8 cellular contexts compared by ENCODE assay signal in the genomic region with DNA sequence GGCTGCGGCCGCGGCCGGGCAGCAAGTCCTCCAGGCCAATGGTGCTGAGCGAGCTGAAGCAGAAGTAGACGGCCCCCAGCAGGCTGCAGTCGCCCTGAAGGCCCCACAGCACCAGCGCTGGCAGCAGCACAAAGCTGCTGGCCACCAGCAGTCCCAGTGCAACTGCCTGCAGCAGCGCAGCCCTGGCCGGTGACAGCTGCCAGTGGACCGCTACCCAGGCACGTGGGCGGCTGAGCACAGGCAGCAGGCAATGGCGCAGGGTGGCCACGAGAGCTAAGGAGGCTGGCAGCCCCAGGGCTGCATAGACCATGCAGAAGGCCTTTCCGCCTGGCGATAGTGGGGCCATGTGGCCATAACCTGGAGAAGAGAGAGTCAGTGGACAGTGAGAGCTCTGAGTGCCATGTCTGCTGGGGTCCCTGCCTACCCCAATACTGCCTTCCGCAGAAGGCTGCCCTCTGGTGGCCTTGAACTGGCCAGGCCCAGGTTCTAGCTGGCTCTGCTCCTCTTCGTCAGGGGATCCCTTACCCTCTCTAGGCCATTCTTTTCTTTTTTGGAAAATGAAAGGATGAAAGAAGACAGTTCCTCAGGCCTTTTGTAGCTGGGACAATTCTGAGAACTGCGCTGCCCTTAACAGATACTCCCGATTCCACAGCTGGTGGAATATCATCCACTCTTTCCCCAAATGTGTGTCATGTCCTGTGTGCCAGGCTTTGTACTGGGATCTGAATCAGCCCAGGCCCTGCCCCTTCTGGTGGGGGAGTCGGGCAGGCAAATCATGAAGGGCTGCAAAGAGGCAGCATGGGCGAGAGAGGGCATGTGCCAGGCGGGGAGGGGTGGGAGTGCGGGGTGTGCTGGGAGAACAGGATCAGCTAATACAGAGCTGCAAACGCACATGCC. TPM values are rescaled to one million over a fixed set of nuclear protein-coding genes. Genes with fewer than 3 reads are reported as not detected.
DNase-seq lines count a peak whose midpoint lies in the region; ATAC-seq, FAIRE-seq and TF ChIP-seq lines count a peak whose summit lies in the region.

No MANE protein-coding gene starts in this region.

- H3K9me3 ChIP-seq in CD4-positive, alpha-beta memory T cell (ENCODE audit: control insufficient read depth in 1 of 2, low read length in 2 of 2) = no peaks in the 10 kb centered on the region
- H3K9me3 ChIP-seq in gastroesophageal sphincter (no peaks in the 10 kb centered on the region), prostate gland (no peaks in the 10 kb centered on the region)

- no peak overlapping the region for H3K27ac ChIP-seq in CD4-positive, alpha-beta memory T cell (ENCODE audit: low read depth, low read length)
- H3K27ac ChIP-seq in gastroesophageal sphincter = peak overlapping the region in 3 of 4 donors; percentile 48 to 86 (median 72)
- H3K27ac ChIP-seq in prostate gland = no peak overlapping the region

- FAIRE-seq in H54 (lab: Jason Lieb, UNC) = no peak

- H3K36me3 ChIP-seq in CD4-positive, alpha-beta memory T cell (ENCODE audit: insufficient read depth, low read length) = peaks cover 25% of the 10 kb centered on the region
- peaks cover 0 to 65% of the 10 kb centered on the region in 2 donors for H3K36me3 ChIP-seq in gastroesophageal sphincter
- H3K36me3 ChIP-seq in prostate gland = peaks cover 2 to 16% of the 10 kb centered on the region in 2 donors

- no peaks in the 10 kb centered on the region for H3K27me3 ChIP-seq in CD4-positive, alpha-beta memory T cell (ENCODE audit: insufficient read depth, low read length)
- no peaks in the 10 kb centered on the region for H3K27me3 ChIP-seq in gastroesophageal sphincter
- no peaks in the 10 kb centered on the region for H3K27me3 ChIP-seq in prostate gland (replicated peaks; ENCODE audit: insufficient read depth)

- DNase-seq in CD4-positive, alpha-beta memory T cell = peak in 4 of 5 donors; percentile 26 to 34 (median 28)
- DNase-seq in HuH-7.5 (ENCODE audit: low spot score) (peak; percentile 90), prostate gland (ENCODE audit: low spot score) (no peak), amniotic stem cell (lab: John Stamatoyannopoulos, UW) (no peak), H54 (ENCODE audit: insufficient read length, low spot score) (no peak)
- DNase-seq in activated T-cell treated with anti-CD3 and anti-CD28 coated beads, Interleukin-2, amount 50 U/mL, for 4 hours = peak; percentile 46

- CTCF ChIA-PET in CD4-positive, alpha-beta memory T cell (lab: Charles Lee; ENCODE audit: partially characterized antibody) = interaction anchor here (0.6 to 5.1 kb wide), 30 partner anchors 9 to 678 kb away, joined by 3 to 57 read pairs (median 4); a partner anchor contains a TSS

- TF ChIP-seq POLR2A in gastroesophageal sphincter (IDR thresholded peaks at IDR 0.05) = no peak
- no peak for TF ChIP-seq POLR2A in prostate gland (IDR thresholded peaks at IDR 0.05)
- no peak for TF ChIP-seq POLR2A in H54 (IDR thresholded peaks at IDR 0.05; ENCODE audit: low read depth, low read length)

- TF ChIP-seq EP300 in gastroesophageal sphincter (IDR thresholded peaks at IDR 0.05) = no peak

- H3K36me3 Mint-ChIP-seq in CD4-positive, alpha-beta memory T cell = peaks cover 7 to 24% of the 10 kb centered on the region in 2 donors
- peaks cover 7% of the 10 kb centered on the region for H3K36me3 Mint-ChIP-seq in activated T-cell treated with anti-CD3 and anti-CD28 coated beads, Interleukin-2, amount 50 U/mL, for 4 hours (ENCODE audit: insufficient read depth)

- peaks cover 7 to 35% (median 11%) of the 10 kb centered on the region in 4 donors for H3K4me1 Mint-ChIP-seq in CD4-positive, alpha-beta memory T cell
- H3K4me1 Mint-ChIP-seq in activated T-cell treated with anti-CD3 and anti-CD28 coated beads, Interleukin-2, amount 50 U/mL, for 4 hours (ENCODE audit: low read depth) = peaks cover 14% of the 10 kb centered on the region

- TF ChIP-seq CTCF in gastroesophageal sphincter (IDR thresholded peaks at IDR 0.05) = peak in 3 of 4 experiments; percentile 77 to 81 (median 77)
- peak; percentile 10 to 66 (median 62) for TF ChIP-seq CTCF in prostate gland (IDR thresholded peaks at IDR 0.05)

- no peaks in the 10 kb centered on the region for H3K27me3 Mint-ChIP-seq in CD4-positive, alpha-beta memory T cell
- H3K27me3 Mint-ChIP-seq in activated T-cell treated with anti-CD3 and anti-CD28 coated beads, Interleukin-2, amount 50 U/mL, for 4 hours (ENCODE audit: low read depth) = no peaks in the 10 kb centered on the region

- H3K27ac Mint-ChIP-seq in CD4-positive, alpha-beta memory T cell = peak overlapping the region in 2 of 7 donors; percentile 10 to 42

- POLR2A ChIA-PET in CD4-positive, alpha-beta memory T cell (lab: Charles Lee; ENCODE audit: partially characterized antibody) = interaction anchor here (0.7 to 6.0 kb wide), 18 partner anchors 9 to 334 kb away, joined by 3 to 79 read pairs (median 4); a partner anchor contains a TSS

- peak; percentile 46 to 54 for ATAC-seq in activated T-cell treated with anti-CD3 and anti-CD28 coated beads, Interleukin-2, amount 50 U/mL, for 4 hours
- ATAC-seq in gastroesophageal sphincter = peak; percentile 52
- no peak for ATAC-seq in HG02938 (IDR thresholded peaks at IDR 0.05; ENCODE audit: unreplicated experiment)

- WGBS in gastroesophageal sphincter (ENCODE audit: low coverage in 1 of 2), 2 donors = 33 to 53% methylated on average over 1 to 5 of the region's 26 CpGs
- 61% methylated on average over 24 of the region's 26 CpGs for WGBS in prostate gland

- intact Hi-C loops in CD4-positive, alpha-beta memory T cell (cut with micrococcal nuclease) = loop anchor here (1.0 kb wide), 1 partner anchor 53 kb away; no protein-coding TSS in a partner anchor
- intact Hi-C loops in prostate gland (cut with DNase I) = no loop called here

- H3K4me1 ChIP-seq in CD4-positive, alpha-beta memory T cell (ENCODE audit: insufficient read depth, low read length) = peaks cover 29% of the 10 kb centered on the region
- peaks cover 0 to 72% (median 14%) of the 10 kb centered on the region in 3 donors for H3K4me1 ChIP-seq in gastroesophageal sphincter
- no peaks in the 10 kb centered on the region for H3K4me1 ChIP-seq in prostate gland (replicated peaks)

- H3K4me3 ChIP-seq in CD4-positive, alpha-beta memory T cell (ENCODE audit: low read length in 2 of 2) = no peak overlapping the region
- no peak overlapping the region for H3K4me3 ChIP-seq in gastroesophageal sphincter
- H3K4me3 ChIP-seq in prostate gland = no peak overlapping the region

- H3K4me3 Mint-ChIP-seq in CD4-positive, alpha-beta memory T cell = no peak overlapping the region
- H3K4me3 Mint-ChIP-seq in activated T-cell treated with anti-CD3 and anti-CD28 coated beads, Interleukin-2, amount 50 U/mL, for 4 hours = no peak overlapping the region

- no peaks in the 10 kb centered on the region for H3K9me3 Mint-ChIP-seq in CD4-positive, alpha-beta memory T cell
- no peaks in the 10 kb centered on the region for H3K9me3 Mint-ChIP-seq in activated T-cell treated with anti-CD3 and anti-CD28 coated beads, Interleukin-2, amount 50 U/mL, for 4 hours

RNA-seq across cellular contexts. Expression of a gene that starts 1.8 kb away (rescaled TPM):
- total RNA-seq in CD4-positive, alpha-beta memory T cell = 1 to 10 TPM; 1.6 to 2.7 TPM
- polyA plus RNA-seq in CD4-positive, alpha-beta memory T cell = 1 to 10 TPM in 1 of 2 donors, not detected in 1; 1.2 TPM
- 1 to 10 TPM; 1.4 to 2.1 (median 1.4) TPM for total RNA-seq in activated T-cell treated with anti-CD3 and anti-CD28 coated beads, Interleukin-2, amount 50 U/mL, for 4 hours
- 1 to 10 TPM in 1 of 4 donors, under 1 TPM in 2, not detected in 1; 0.40 to 1.5 (median 0.93) TPM for total RNA-seq in gastroesophageal sphincter
- under 1 TPM in 1 of 2 donors, not detected in 1; 0.74 TPM for total RNA-seq in prostate gland

RNA-seq across cellular contexts. Expression of a gene that starts 17.9 kb away (rescaled TPM):
- 100 to 1,000 TPM; 151 to 154 TPM for total RNA-seq in CD4-positive, alpha-beta memory T cell
- 10 to 100 TPM in 1 of 2 donors, 1 to 10 TPM in 1; 8.9 to 25.2 TPM for polyA plus RNA-seq in CD4-positive, alpha-beta memory T cell
- total RNA-seq in activated T-cell treated with anti-CD3 and anti-CD28 coated beads, Interleukin-2, amount 50 U/mL, for 4 hours = 10 to 100 TPM; 59.8 to 84.9 (median 80.1) TPM
- total RNA-seq in gastroesophageal sphincter (100 to 1,000 TPM; 172 to 329 (median 202) TPM), prostate gland (10 to 100 TPM; 68.2 to 98.7 TPM)

RNA-seq across cellular contexts. Expression of a gene that starts 20.3 kb away (rescaled TPM):
- total RNA-seq in CD4-positive, alpha-beta memory T cell = 10 to 100 TPM; 92.0 to 93.6 TPM
- polyA plus RNA-seq in CD4-positive, alpha-beta memory T cell = 10 to 100 TPM in 1 of 2 donors, 1 to 10 TPM in 1; 6.3 to 24.1 TPM
- total RNA-seq in activated T-cell treated with anti-CD3 and anti-CD28 coated beads, Interleukin-2, amount 50 U/mL, for 4 hours = 10 to 100 TPM; 71.8 to 87.1 (median 74.3) TPM
- 10 to 100 TPM; 20.5 to 35.3 (median 28.0) TPM for total RNA-seq in gastroesophageal sphincter
- total RNA-seq in prostate gland = 10 to 100 TPM; 42.7 to 67.9 TPM

RNA-seq across cellular contexts. Expression of a gene that starts 21.4 kb away (rescaled TPM):
- 10 to 100 TPM; 68.9 to 71.4 TPM for total RNA-seq in CD4-positive, alpha-beta memory T cell
- polyA plus RNA-seq in CD4-positive, alpha-beta memory T cell = 100 to 1,000 TPM; 130 to 164 TPM
- total RNA-seq in activated T-cell treated with anti-CD3 and anti-CD28 coated beads, Interleukin-2, amount 50 U/mL, for 4 hours = 10 to 100 TPM; 27.4 to 32.0 (median 28.6) TPM
- total RNA-seq in gastroesophageal sphincter (10 to 100 TPM; 36.6 to 68.3 (median 55.0) TPM), prostate gland (10 to 100 TPM; 68.6 to 92.6 TPM)

RNA-seq across cellular contexts. Expression of a gene that starts 21.8 kb away (rescaled TPM):
- 10 to 100 TPM; 63.3 to 66.3 TPM for total RNA-seq in CD4-positive, alpha-beta memory T cell
- polyA plus RNA-seq in CD4-positive, alpha-beta memory T cell = 1 to 10 TPM in 1 of 2 donors, under 1 TPM in 1; 0.41 to 6.3 TPM
- total RNA-seq in activated T-cell treated with anti-CD3 and anti-CD28 coated beads, Interleukin-2, amount 50 U/mL, for 4 hours = 10 to 100 TPM; 55.8 to 59.7 (median 59.5) TPM
- total RNA-seq in gastroesophageal sphincter (10 to 100 TPM; 15.9 to 40.1 (median 19.3) TPM), prostate gland (10 to 100 TPM; 32.0 to 67.9 TPM)

Comparison
In these comparisons a context has a peak if more than half of its experiments do, and no peak if none do; other contexts are left out.
1. DNase-seq: peak in CD4-positive, alpha-beta memory T cell (4 of 5), HuH-7.5 (single experiment) and activated T-cell treated with anti-CD3 and anti-CD28 coated beads, Interleukin-2, amount 50 U/mL, for 4 hours (single experiment); none in prostate gland (single experiment), amniotic stem cell (single experiment) and H54 (single experiment).
2. H3K27ac ChIP-seq: peak in gastroesophageal sphincter (3 of 4); none in CD4-positive, alpha-beta memory T cell (single experiment) and prostate gland (0 of 2).